16 cellular contexts compared by ENCODE assay signal in genomic region chr7:64905547-64905946, GRCh38. TPM values are rescaled to one million over a fixed set of nuclear protein-coding genes. Genes with fewer than 3 reads are reported as not detected.
DNase-seq lines count a peak whose midpoint lies in the region; ATAC-seq and TF ChIP-seq lines count a peak whose summit lies in the region.
"Had no signal": no experiment of that assay in that cellular context is flagged by ENCODE, and none has a peak within 500 bp of the region (broad histone marks: within the 10 kb centered on the region; RNA-seq: fewer than 3 reads in every experiment).

No MANE protein-coding gene starts in this region.

- intact Hi-C loops in CD4-positive, alpha-beta memory T cell (cut with micrococcal nuclease), result loop anchor here (5.0 kb wide), 1 partner anchor 467 kb away; the partner anchor contains the start of gene ZNF92
- intact Hi-C loops in activated B cell treated with CpG ODN at 0.5 μM for 24 hours (cut with micrococcal nuclease), result no loop called here

- peak overlapping the region; percentile 99 for H3K4me2 ChIP-seq in GM23338

- H3K9me2 ChIP-seq in GM23338 (ENCODE audit: insufficient read depth), result no peaks in the 10 kb centered on the region

- POLR2A ChIA-PET in CD4-positive, alpha-beta memory T cell (lab: Charles Lee; ENCODE audit: partially characterized antibody), result no interaction called here
- POLR2A ChIA-PET in activated B cell treated with CpG ODN at 0.5 μM for 24 hours (lab: Charles Lee), result interaction anchor here (0.6 kb wide), 2 partner anchors 101 to 171 kb away, joined by 3 read pairs; partner anchors contain the start of gene ERV3-1

- TF ChIP-seq CTCF in GM23338 (conservative IDR thresholded peaks at IDR 0.05; ENCODE audit: low read depth in 2 of 2) (no peak), activated B cell treated with CpG ODN at 0.5 μM for 24 hours (IDR thresholded peaks at IDR 0.05) (no peak)

- peaks cover 3 to 4% of the 10 kb centered on the region in 2 donors for H3K36me3 Mint-ChIP-seq in CD4-positive, alpha-beta memory T cell
- peaks cover 13% of the 10 kb centered on the region; the same call in 2 of the 3 replicates for H3K36me3 Mint-ChIP-seq in GM23338 (ENCODE audit: low read depth)
- peaks cover 17% of the 10 kb centered on the region for H3K36me3 Mint-ChIP-seq in activated B cell treated with CpG ODN at 0.5 μM for 24 hours (ENCODE audit: low read depth)
- H3K36me3 Mint-ChIP-seq: natural killer cell had no signal

- ATAC-seq in GM23338, result no peak
- ATAC-seq in activated B cell treated with CpG ODN at 0.5 μM for 24 hours (ENCODE audit: low read depth), result no peak
- no peak for ATAC-seq in HG02938 (IDR thresholded peaks at IDR 0.05; ENCODE audit: unreplicated experiment)
- ATAC-seq: natural killer cell had no signal

- no peak overlapping the region for H3K27ac ChIP-seq in CD4-positive, alpha-beta memory T cell (ENCODE audit: low read depth, low read length)
- no peak overlapping the region for H3K27ac ChIP-seq in GM23338 (ENCODE audit: low read depth)
- H3K27ac ChIP-seq: adrenal gland, right atrium auricular region, transverse colon, WERI-Rb-1 had no signal

- peaks cover 51% of the 10 kb centered on the region for H4K20me1 ChIP-seq in GM23338 (replicated peaks; ENCODE audit: insufficient read depth)

- peaks cover 74% of the 10 kb centered on the region for H3K79me2 ChIP-seq in GM23338 (replicated peaks; ENCODE audit: insufficient read depth)

- H3K27ac Mint-ChIP-seq in CD4-positive, alpha-beta memory T cell, result peak overlapping the region in 3 of 7 donors; percentile 50 to 71 (median 56)
- H3K27ac Mint-ChIP-seq in GM23338, result no peak overlapping the region
- H3K27ac Mint-ChIP-seq in activated B cell treated with CpG ODN at 0.5 μM for 24 hours, result no peak overlapping the region

- no peak overlapping the region for H3K4me3 ChIP-seq in CD4-positive, alpha-beta memory T cell (ENCODE audit: low read length in 2 of 2)
- H3K4me3 ChIP-seq in GM23338 (peak overlapping the region; percentile 27), iPS-18c (ENCODE audit: insufficient read depth, low read depth, low read length) (0 out of 2 replicates have a peak overlapping the region, but pooled peaks have one; percentile 16)
- H3K4me3 ChIP-seq: adrenal gland, right atrium auricular region, transverse colon had no signal

- H3K27me3 Mint-ChIP-seq in CD4-positive, alpha-beta memory T cell, result no peaks in the 10 kb centered on the region
- H3K27me3 Mint-ChIP-seq in GM23338 (ENCODE audit: insufficient read depth, low read depth, poor library complexity) (peaks cover 2% of the 10 kb centered on the region), activated B cell treated with CpG ODN at 0.5 μM for 24 hours (no peaks in the 10 kb centered on the region)

- H3K36me3 ChIP-seq in CD4-positive, alpha-beta memory T cell (ENCODE audit: insufficient read depth, low read length), result no peaks in the 10 kb centered on the region
- H3K36me3 ChIP-seq in GM23338 (ENCODE audit: insufficient read depth), result no peaks in the 10 kb centered on the region
- H3K36me3 ChIP-seq: adrenal gland, right atrium auricular region, transverse colon, WERI-Rb-1 had no signal

- no peak overlapping the region for H2AFZ ChIP-seq in GM23338

- H3K4me1 Mint-ChIP-seq in CD4-positive, alpha-beta memory T cell, result peaks cover 39 to 73% (median 53%) of the 10 kb centered on the region in 4 donors
- H3K4me1 Mint-ChIP-seq in GM23338 (peaks cover 42% of the 10 kb centered on the region), activated B cell treated with CpG ODN at 0.5 μM for 24 hours (peaks cover 73% of the 10 kb centered on the region)

- peak overlapping the region in 7 of 8 donors; percentile 26 to 69 (median 39) for H3K4me3 Mint-ChIP-seq in CD4-positive, alpha-beta memory T cell
- H3K4me3 Mint-ChIP-seq in GM23338 (peak overlapping the region; percentile 99), activated B cell treated with CpG ODN at 0.5 μM for 24 hours (peak overlapping the region; percentile 8)
- H3K4me3 Mint-ChIP-seq: natural killer cell had no signal

- in situ Hi-C loops in G401 (cut with HindIII; ENCODE audit: low sequenced_read_pairs), result no loop called here

- H3K9me3 Mint-ChIP-seq in CD4-positive, alpha-beta memory T cell, result no peaks in the 10 kb centered on the region
- H3K9me3 Mint-ChIP-seq in GM23338 (peaks cover 6% of the 10 kb centered on the region; the same call in 1 of the 3 replicates), activated B cell treated with CpG ODN at 0.5 μM for 24 hours (no peaks in the 10 kb centered on the region)
- H3K9me3 Mint-ChIP-seq: natural killer cell had no signal

- no peaks in the 10 kb centered on the region for H3K27me3 ChIP-seq in CD4-positive, alpha-beta memory T cell (ENCODE audit: insufficient read depth, low read length)
- no peaks in the 10 kb centered on the region for H3K27me3 ChIP-seq in GM23338 (ENCODE audit: insufficient read depth)
- H3K27me3 ChIP-seq: adrenal gland, right atrium auricular region, transverse colon had no signal

- H3K9me3 ChIP-seq in CD4-positive, alpha-beta memory T cell (ENCODE audit: control insufficient read depth in 1 of 2, low read length in 2 of 2), result no peaks in the 10 kb centered on the region
- H3K9me3 ChIP-seq in iPS-18c (ENCODE audit: control insufficient read depth, insufficient read depth, low read length), result no peaks in the 10 kb centered on the region
- H3K9me3 ChIP-seq: adrenal gland, right atrium auricular region, transverse colon had no signal

- H3F3A ChIP-seq in GM23338 (replicated peaks; ENCODE audit: low read depth), result no peaks in the 10 kb centered on the region

- H3K4me1 ChIP-seq in CD4-positive, alpha-beta memory T cell (ENCODE audit: insufficient read depth, low read length), result peaks cover 48% of the 10 kb centered on the region
- peaks cover 55% of the 10 kb centered on the region for H3K4me1 ChIP-seq in GM23338 (ENCODE audit: insufficient read depth)

- DNase-seq in CD4-positive, alpha-beta memory T cell, result no peak
- DNase-seq in GM23338 (ENCODE audit: low spot score), result no peak
- DNase-seq in activated B cell treated with CpG ODN at 0.5 μM for 24 hours, result no peak
- no peak for DNase-seq in kidney glomerular epithelial cell (lab: John Stamatoyannopoulos, UW)
- DNase-seq in G401 (ENCODE audit: low spot score), result no peak
- no peak for DNase-seq in NK-92 treated with Interleukin-12 subunit alpha and Interleukin-12 subunit beta, amount 100 ng/mL, for 24 hours (lab: John Stamatoyannopoulos, UW)
- DNase-seq: activated CD8-positive, alpha-beta memory T cell treated with anti-CD3 and anti-CD28 coated beads, Interleukin-2, amount 50 U/mL, for 48 hours; adrenal gland; natural killer cell; NCI-H1092; stimulated activated CD4-positive, alpha-beta T cell treated with anti-CD3 and anti-CD28 coated beads, Interleukin-2, amount 100 ng/mL, for 24 hours; transverse colon; WERI-Rb-1 had no signal

- CTCF ChIA-PET in CD4-positive, alpha-beta memory T cell (lab: Charles Lee; ENCODE audit: partially characterized antibody), result no interaction called here
- CTCF ChIA-PET in activated B cell treated with CpG ODN at 0.5 μM for 24 hours (lab: Charles Lee), result no interaction called here

TF ChIP-seq in GM23338, 12 proteins besides CTCF, POLR2A, EP300 and RAD21 (continues in another document):
- TF ChIP-seq ZNF331 (CRISPR knock-in tag; IDR thresholded peaks at IDR 0.05; ENCODE audit: low read depth), result no peak
- no peak for TF ChIP-seq EZH2 (IDR thresholded peaks at IDR 0.05; ENCODE audit: low read depth, unreplicated experiment)
- no peak for TF ChIP-seq ZNF114 (CRISPR knock-in tag; IDR thresholded peaks at IDR 0.05)
- no peak for TF ChIP-seq NANOG (IDR thresholded peaks at IDR 0.05; ENCODE audit: borderline replicate concordance)

RNA-seq across cellular contexts. Expression of gene ZNF273, which starts 2.5 kb away (rescaled TPM):
- 1 to 10 TPM; 8.3 to 8.9 TPM for total RNA-seq in CD4-positive, alpha-beta memory T cell
- 1 to 10 TPM; 5.0 to 5.1 TPM for polyA plus RNA-seq in CD4-positive, alpha-beta memory T cell
- 33.4 and 34.3 TPM in 2 replicates for total RNA-seq in GM23338 (2014; rRNA removed; shearing (Covaris generic))
- 14.6 and 16.4 TPM in 2 replicates for polyA plus RNA-seq in GM23338 (2016; fragmentation: Nextera tagmentation; extraction: Ambion mirVana)
- total RNA-seq in activated B cell treated with CpG ODN at 0.5 μM for 24 hours, result 10.6 and 12.3 TPM in 2 replicates
- total RNA-seq in G401 (2014; rRNA removed; shearing (Covaris generic)), result 6.3 and 8.8 TPM in 2 replicates

Comparison
In these comparisons a context has a peak if more than half of its experiments do, and no peak if none do; other contexts are left out.
1. H3K4me3 ChIP-seq: peak in GM23338 (single experiment) and iPS-18c (single experiment); none in CD4-positive, alpha-beta memory T cell (0 of 2).
2. H3K4me3 Mint-ChIP-seq: peak in every context shown above with its lines; median percentile 99 in GM23338; 39 in CD4-positive, alpha-beta memory T cell; 8 in activated B cell treated with CpG ODN at 0.5 μM for 24 hours.